In the genomic region with DNA sequence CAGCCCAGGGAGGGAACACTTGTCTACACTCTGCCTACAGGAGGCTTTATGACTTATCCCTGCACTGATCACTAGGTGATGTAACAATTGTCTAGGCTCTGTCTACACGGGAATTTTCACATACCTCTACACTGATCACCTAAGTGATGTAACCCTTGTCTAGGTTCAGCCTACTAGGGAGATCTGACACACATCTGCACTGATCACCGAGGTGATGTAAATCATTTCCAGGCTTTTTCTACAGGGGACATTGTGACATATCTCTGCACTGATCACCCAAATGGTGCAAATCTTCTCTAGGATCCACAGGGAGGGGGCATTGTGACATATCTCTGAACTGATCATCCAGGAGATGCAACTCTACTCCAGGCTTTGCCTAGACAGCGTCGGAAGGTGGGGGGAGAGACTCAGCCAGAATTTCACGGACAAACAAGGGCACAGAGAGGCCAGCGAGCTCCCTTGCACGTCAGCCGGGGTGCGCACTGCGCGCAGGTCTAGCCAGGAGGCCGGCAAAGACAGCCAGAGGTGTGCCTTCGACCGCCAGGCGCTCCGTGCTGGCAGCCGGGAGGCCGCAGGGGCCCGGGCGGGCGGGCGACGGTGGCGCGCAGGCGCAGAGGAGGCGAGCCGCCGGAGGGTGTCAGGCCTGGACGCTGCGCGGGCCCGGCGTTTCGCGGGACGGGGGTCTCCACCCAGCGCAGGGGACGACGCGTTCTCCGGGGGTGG, we compare ENCODE assay signal across 1 cellular context.
TF ChIP-seq lines count a peak whose summit lies in the region.

No MANE protein-coding gene starts in this region.

TF ChIP-seq in K562, 482 proteins besides CTCF, POLR2A, EP300 and RAD21 (continued from another document and continues in another):
- TF ChIP-seq, protein P1, sequence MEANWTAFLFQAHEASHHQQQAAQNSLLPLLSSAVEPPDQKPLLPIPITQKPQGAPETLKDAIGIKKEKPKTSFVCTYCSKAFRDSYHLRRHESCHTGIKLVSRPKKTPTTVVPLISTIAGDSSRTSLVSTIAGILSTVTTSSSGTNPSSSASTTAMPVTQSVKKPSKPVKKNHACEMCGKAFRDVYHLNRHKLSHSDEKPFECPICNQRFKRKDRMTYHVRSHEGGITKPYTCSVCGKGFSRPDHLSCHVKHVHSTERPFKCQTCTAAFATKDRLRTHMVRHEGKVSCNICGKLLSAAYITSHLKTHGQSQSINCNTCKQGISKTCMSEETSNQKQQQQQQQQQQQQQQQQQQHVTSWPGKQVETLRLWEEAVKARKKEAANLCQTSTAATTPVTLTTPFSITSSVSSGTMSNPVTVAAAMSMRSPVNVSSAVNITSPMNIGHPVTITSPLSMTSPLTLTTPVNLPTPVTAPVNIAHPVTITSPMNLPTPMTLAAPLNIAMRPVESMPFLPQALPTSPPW (CRISPR knock-in tag; IDR thresholded peaks at IDR 0.05) = peak; percentile 64
- TF ChIP-seq ZNF57 (CRISPR knock-in tag; IDR thresholded peaks at IDR 0.05) (no peak), SNIP1 (IDR thresholded peaks at IDR 0.05; ENCODE audit: low read depth) (no peak), ZNF197 (CRISPR knock-in tag; IDR thresholded peaks at IDR 0.05; ENCODE audit: low read depth) (no peak), ATF1 (CRISPR knock-in tag; IDR thresholded peaks at IDR 0.05) (no peak), ATF1 (tag; IDR thresholded peaks at IDR 0.05) (no peak), ZNF431 (CRISPR knock-in tag; IDR thresholded peaks at IDR 0.05) (no peak), ZNF253 (CRISPR knock-in tag; conservative IDR thresholded peaks at IDR 0.05) (no peak), MXI1 (IDR thresholded peaks at IDR 0.05; ENCODE audit: low read depth, low read length) (no peak), ARID2 (IDR thresholded peaks at IDR 0.05) (no peak), U2AF1 (optimal IDR thresholded peaks at IDR 0.05; ENCODE audit: low read depth, low read length) (no peak), ZFPM2 (CRISPR knock-in tag; IDR thresholded peaks at IDR 0.05) (no peak), SAFB (IDR thresholded peaks at IDR 0.05; ENCODE audit: borderline replicate concordance, low read depth, low read length) (no peak), ZKSCAN8 (CRISPR knock-in tag; IDR thresholded peaks at IDR 0.05) (no peak), TAF9B (IDR thresholded peaks at IDR 0.05; ENCODE audit: partially characterized antibody) (no peak), GATA2 (CRISPR knock-in tag; IDR thresholded peaks at IDR 0.05) (peak; percentile 45; the same call in 1 of the 2 replicates), SIX5 (IDR thresholded peaks at IDR 0.05; ENCODE audit: borderline replicate concordance in 1 of 2, insufficient read depth in 1 of 2, low read depth in 1 of 2, low read length in 2 of 2) (no peak), STAT5A (IDR thresholded peaks at IDR 0.05; ENCODE audit: borderline replicate concordance, low read length) (no peak), ZNF133 (CRISPR knock-in tag; IDR thresholded peaks at IDR 0.05) (no peak), ZNF75A (CRISPR knock-in tag; IDR thresholded peaks at IDR 0.05) (no peak), ZNF551 (CRISPR knock-in tag; IDR thresholded peaks at IDR 0.05) (no peak), GTF2E2 (tag; IDR thresholded peaks at IDR 0.05) (no peak), PTRF (tag; IDR thresholded peaks at IDR 0.05) (no peak), ATF7 (IDR thresholded peaks at IDR 0.05) (no peak), PTTG1 (tag; IDR thresholded peaks at IDR 0.05; ENCODE audit: low read depth) (no peak), RNF2 (IDR thresholded peaks at IDR 0.05) (0 out of 2 replicates have a peak, but pooled peaks have one; percentile 36), BCOR (IDR thresholded peaks at IDR 0.05) (no peak), CBX1 (IDR thresholded peaks at IDR 0.05; ENCODE audit: low read depth) (no peak), TAF7 (tag; IDR thresholded peaks at IDR 0.05) (no peak), RCOR1 (IDR thresholded peaks at IDR 0.05; ENCODE audit: borderline replicate concordance in 1 of 2, low read depth in 2 of 2, low read length in 2 of 2) (peak in 1 of 2 experiments; percentile 49; a peak in 2 of 4 replicates), SIN3A (IDR thresholded peaks at IDR 0.05; ENCODE audit: borderline replicate concordance in 2 of 2, control insufficient read depth in 1 of 2, low read depth in 2 of 2, low read length in 2 of 2) (no peak), ZNF830 (CRISPR knock-in tag; IDR thresholded peaks at IDR 0.05) (no peak), GATAD2A (IDR thresholded peaks at IDR 0.05) (no peak), ZNF23 (CRISPR knock-in tag; IDR thresholded peaks at IDR 0.05) (no peak), CSDE1 (IDR thresholded peaks at IDR 0.05) (no peak), ZNF668 (CRISPR knock-in tag; IDR thresholded peaks at IDR 0.05) (no peak), SP2 (IDR thresholded peaks at IDR 0.05; ENCODE audit: extremely low read depth, low read depth, low read length, poor library complexity, severe bottlenecking) (no peak), CREBBP (IDR thresholded peaks at IDR 0.05; ENCODE audit: low read depth, low read length) (no peak), RBBP5 (IDR thresholded peaks at IDR 0.05; ENCODE audit: borderline replicate concordance, insufficient read depth, low read length, poor library complexity, severe bottlenecking) (peak; percentile 18), SMARCC2 (IDR thresholded peaks at IDR 0.05; ENCODE audit: low read depth) (no peak), ETV5 (CRISPR knock-in tag; IDR thresholded peaks at IDR 0.05; ENCODE audit: low read depth) (no peak), BHLHE40 (IDR thresholded peaks at IDR 0.05; ENCODE audit: low read length) (peak; percentile 37)
- TF ChIP-seq, protein P2, sequence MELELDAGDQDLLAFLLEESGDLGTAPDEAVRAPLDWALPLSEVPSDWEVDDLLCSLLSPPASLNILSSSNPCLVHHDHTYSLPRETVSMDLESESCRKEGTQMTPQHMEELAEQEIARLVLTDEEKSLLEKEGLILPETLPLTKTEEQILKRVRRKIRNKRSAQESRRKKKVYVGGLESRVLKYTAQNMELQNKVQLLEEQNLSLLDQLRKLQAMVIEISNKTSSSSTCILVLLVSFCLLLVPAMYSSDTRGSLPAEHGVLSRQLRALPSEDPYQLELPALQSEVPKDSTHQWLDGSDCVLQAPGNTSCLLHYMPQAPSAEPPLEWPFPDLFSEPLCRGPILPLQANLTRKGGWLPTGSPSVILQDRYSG (tag; conservative IDR thresholded peaks at IDR 0.05; ENCODE audit: low read depth) = no peak
- TF ChIP-seq, protein P3, sequence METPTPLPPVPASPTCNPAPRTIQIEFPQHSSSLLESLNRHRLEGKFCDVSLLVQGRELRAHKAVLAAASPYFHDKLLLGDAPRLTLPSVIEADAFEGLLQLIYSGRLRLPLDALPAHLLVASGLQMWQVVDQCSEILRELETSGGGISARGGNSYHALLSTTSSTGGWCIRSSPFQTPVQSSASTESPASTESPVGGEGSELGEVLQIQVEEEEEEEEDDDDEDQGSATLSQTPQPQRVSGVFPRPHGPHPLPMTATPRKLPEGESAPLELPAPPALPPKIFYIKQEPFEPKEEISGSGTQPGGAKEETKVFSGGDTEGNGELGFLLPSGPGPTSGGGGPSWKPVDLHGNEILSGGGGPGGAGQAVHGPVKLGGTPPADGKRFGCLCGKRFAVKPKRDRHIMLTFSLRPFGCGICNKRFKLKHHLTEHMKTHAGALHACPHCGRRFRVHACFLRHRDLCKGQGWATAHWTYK (CRISPR knock-in tag; IDR thresholded peaks at IDR 0.05) = 0 out of 2 replicates have a peak, but pooled peaks have one; percentile 40
- TF ChIP-seq, protein P4, sequence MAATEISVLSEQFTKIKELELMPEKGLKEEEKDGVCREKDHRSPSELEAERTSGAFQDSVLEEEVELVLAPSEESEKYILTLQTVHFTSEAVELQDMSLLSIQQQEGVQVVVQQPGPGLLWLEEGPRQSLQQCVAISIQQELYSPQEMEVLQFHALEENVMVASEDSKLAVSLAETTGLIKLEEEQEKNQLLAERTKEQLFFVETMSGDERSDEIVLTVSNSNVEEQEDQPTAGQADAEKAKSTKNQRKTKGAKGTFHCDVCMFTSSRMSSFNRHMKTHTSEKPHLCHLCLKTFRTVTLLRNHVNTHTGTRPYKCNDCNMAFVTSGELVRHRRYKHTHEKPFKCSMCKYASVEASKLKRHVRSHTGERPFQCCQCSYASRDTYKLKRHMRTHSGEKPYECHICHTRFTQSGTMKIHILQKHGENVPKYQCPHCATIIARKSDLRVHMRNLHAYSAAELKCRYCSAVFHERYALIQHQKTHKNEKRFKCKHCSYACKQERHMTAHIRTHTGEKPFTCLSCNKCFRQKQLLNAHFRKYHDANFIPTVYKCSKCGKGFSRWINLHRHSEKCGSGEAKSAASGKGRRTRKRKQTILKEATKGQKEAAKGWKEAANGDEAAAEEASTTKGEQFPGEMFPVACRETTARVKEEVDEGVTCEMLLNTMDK (IDR thresholded peaks at IDR 0.05; ENCODE audit: borderline replicate concordance, insufficient read depth, low read depth, low read length, poor library complexity, severe bottlenecking) = no peak
- TF ChIP-seq, protein P5, sequence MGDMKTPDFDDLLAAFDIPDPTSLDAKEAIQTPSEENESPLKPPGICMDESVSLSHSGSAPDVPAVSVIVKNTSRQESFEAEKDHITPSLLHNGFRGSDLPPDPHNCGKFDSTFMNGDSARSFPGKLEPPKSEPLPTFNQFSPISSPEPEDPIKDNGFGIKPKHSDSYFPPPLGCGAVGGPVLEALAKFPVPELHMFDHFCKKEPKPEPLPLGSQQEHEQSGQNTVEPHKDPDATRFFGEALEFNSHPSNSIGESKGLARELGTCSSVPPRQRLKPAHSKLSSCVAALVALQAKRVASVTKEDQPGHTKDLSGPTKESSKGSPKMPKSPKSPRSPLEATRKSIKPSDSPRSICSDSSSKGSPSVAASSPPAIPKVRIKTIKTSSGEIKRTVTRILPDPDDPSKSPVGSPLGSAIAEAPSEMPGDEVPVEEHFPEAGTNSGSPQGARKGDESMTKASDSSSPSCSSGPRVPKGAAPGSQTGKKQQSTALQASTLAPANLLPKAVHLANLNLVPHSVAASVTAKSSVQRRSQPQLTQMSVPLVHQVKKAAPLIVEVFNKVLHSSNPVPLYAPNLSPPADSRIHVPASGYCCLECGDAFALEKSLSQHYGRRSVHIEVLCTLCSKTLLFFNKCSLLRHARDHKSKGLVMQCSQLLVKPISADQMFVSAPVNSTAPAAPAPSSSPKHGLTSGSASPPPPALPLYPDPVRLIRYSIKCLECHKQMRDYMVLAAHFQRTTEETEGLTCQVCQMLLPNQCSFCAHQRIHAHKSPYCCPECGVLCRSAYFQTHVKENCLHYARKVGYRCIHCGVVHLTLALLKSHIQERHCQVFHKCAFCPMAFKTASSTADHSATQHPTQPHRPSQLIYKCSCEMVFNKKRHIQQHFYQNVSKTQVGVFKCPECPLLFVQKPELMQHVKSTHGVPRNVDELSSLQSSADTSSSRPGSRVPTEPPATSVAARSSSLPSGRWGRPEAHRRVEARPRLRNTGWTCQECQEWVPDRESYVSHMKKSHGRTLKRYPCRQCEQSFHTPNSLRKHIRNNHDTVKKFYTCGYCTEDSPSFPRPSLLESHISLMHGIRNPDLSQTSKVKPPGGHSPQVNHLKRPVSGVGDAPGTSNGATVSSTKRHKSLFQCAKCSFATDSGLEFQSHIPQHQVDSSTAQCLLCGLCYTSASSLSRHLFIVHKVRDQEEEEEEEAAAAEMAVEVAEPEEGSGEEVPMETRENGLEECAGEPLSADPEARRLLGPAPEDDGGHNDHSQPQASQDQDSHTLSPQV (IDR thresholded peaks at IDR 0.05) = peak; percentile 60; the same call in 1 of the 2 replicates
- TF ChIP-seq, protein P6, sequence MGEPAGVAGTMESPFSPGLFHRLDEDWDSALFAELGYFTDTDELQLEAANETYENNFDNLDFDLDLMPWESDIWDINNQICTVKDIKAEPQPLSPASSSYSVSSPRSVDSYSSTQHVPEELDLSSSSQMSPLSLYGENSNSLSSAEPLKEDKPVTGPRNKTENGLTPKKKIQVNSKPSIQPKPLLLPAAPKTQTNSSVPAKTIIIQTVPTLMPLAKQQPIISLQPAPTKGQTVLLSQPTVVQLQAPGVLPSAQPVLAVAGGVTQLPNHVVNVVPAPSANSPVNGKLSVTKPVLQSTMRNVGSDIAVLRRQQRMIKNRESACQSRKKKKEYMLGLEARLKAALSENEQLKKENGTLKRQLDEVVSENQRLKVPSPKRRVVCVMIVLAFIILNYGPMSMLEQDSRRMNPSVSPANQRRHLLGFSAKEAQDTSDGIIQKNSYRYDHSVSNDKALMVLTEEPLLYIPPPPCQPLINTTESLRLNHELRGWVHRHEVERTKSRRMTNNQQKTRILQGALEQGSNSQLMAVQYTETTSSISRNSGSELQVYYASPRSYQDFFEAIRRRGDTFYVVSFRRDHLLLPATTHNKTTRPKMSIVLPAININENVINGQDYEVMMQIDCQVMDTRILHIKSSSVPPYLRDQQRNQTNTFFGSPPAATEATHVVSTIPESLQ (CRISPR knock-in tag; IDR thresholded peaks at IDR 0.05) = 0 out of 2 replicates have a peak, but pooled peaks have one; percentile 13
- TF ChIP-seq, protein P7, sequence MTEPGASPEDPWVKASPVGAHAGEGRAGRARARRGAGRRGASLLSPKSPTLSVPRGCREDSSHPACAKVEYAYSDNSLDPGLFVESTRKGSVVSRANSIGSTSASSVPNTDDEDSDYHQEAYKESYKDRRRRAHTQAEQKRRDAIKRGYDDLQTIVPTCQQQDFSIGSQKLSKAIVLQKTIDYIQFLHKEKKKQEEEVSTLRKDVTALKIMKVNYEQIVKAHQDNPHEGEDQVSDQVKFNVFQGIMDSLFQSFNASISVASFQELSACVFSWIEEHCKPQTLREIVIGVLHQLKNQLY (CRISPR knock-in tag; conservative IDR thresholded peaks at IDR 0.05) = no peak
- TF ChIP-seq, protein P8, sequence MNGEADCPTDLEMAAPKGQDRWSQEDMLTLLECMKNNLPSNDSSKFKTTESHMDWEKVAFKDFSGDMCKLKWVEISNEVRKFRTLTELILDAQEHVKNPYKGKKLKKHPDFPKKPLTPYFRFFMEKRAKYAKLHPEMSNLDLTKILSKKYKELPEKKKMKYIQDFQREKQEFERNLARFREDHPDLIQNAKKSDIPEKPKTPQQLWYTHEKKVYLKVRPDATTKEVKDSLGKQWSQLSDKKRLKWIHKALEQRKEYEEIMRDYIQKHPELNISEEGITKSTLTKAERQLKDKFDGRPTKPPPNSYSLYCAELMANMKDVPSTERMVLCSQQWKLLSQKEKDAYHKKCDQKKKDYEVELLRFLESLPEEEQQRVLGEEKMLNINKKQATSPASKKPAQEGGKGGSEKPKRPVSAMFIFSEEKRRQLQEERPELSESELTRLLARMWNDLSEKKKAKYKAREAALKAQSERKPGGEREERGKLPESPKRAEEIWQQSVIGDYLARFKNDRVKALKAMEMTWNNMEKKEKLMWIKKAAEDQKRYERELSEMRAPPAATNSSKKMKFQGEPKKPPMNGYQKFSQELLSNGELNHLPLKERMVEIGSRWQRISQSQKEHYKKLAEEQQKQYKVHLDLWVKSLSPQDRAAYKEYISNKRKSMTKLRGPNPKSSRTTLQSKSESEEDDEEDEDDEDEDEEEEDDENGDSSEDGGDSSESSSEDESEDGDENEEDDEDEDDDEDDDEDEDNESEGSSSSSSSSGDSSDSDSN (IDR thresholded peaks at IDR 0.05; ENCODE audit: borderline replicate concordance in 1 of 2, low read depth in 2 of 2, low read length in 2 of 2) = peak in 1 of 2 experiments; percentile 62; a peak in 1 of 4 replicates
